14 cellular contexts compared by ENCODE assay signal in genomic region chr2:222448806-222449205, GRCh38. TPM values are rescaled to one million over a fixed set of nuclear protein-coding genes. Genes with fewer than 3 reads are reported as not detected.
A peak's percentile ranks its signal among the peaks of the same experiment; 100 is the strongest.
DNase-seq lines count a peak whose midpoint lies in the region; ATAC-seq and TF ChIP-seq lines count a peak whose summit lies in the region.
"Had no signal": no experiment of that assay in that cellular context is flagged by ENCODE, and none has a peak within 500 bp of the region (broad histone marks: within the 10 kb centered on the region; RNA-seq: fewer than 3 reads in every experiment).

No MANE protein-coding gene starts in this region.

- H3K36me3 Mint-ChIP-seq in neural progenitor cell (peaks cover 2% of the 10 kb centered on the region), mesothelial cell of epicardium (no peaks in the 10 kb centered on the region)

- H3K27ac Mint-ChIP-seq in neural progenitor cell (no peak overlapping the region), mesothelial cell of epicardium (no peak overlapping the region)
- H3K27ac Mint-ChIP-seq: activated CD4-positive, alpha-beta T cell treated with anti-CD3 and anti-CD28 coated beads, Interleukin-2, amount 10 ng/mL, durations not matched to agents 7 days and 5 days; CD4-positive, alpha-beta T cell had no signal

- no peak overlapping the region for H3K27ac ChIP-seq in neural progenitor cell
- H3K27ac ChIP-seq in brain microvascular endothelial cell: no peak overlapping the region
- H3K27ac ChIP-seq: ascending aorta had no signal

- H3K4me1 ChIP-seq in mucosa of descending colon (ENCODE audit: low read depth) (no peaks in the 10 kb centered on the region), neural progenitor cell (no peaks in the 10 kb centered on the region)
- H3K4me1 ChIP-seq: ascending aorta had no signal

- no peaks in the 10 kb centered on the region for H4K20me1 ChIP-seq in neural progenitor cell (ENCODE audit: low read depth)

- TF ChIP-seq CTCF in AG09319 (IDR thresholded peaks at IDR 0.05; ENCODE audit: low read depth, low read length) (no peak), cardiac fibroblast (IDR thresholded peaks at IDR 0.05; ENCODE audit: low read depth, low read length) (no peak), mucosa of descending colon (IDR thresholded peaks at IDR 0.05) (no peak), neural progenitor cell (IDR thresholded peaks at IDR 0.05) (no peak), mesothelial cell of epicardium (IDR thresholded peaks at IDR 0.05; ENCODE audit: unreplicated experiment) (no peak), brain microvascular endothelial cell (IDR thresholded peaks at IDR 0.05; ENCODE audit: low read depth, low read length, missing control alignments) (no peak)

- intact Hi-C loops in mucosa of descending colon (cut with DNase I, micrococcal nuclease): no loop called here

- in situ Hi-C loops in KBM-7 (cut with MboI; ENCODE audit: low pct_unique_long_range_greater_than_20kb, low sequenced_read_pairs) (no loop called here), brain microvascular endothelial cell (cut with HindIII; ENCODE audit: low pct_ligation_motif_present, low sequenced_read_pairs) (no loop called here)

- H3K9ac ChIP-seq in neural progenitor cell: no peak overlapping the region

- H3F3A ChIP-seq in neural progenitor cell (ENCODE audit: low read depth): no peaks in the 10 kb centered on the region

- peak; percentile 54 for ATAC-seq in mucosa of descending colon

- no peak overlapping the region for H3K4me2 ChIP-seq in neural progenitor cell

- H3K4me3 Mint-ChIP-seq in neural progenitor cell (no peak overlapping the region), mesothelial cell of epicardium (no peak overlapping the region)
- H3K4me3 Mint-ChIP-seq: activated CD4-positive, alpha-beta T cell treated with anti-CD3 and anti-CD28 coated beads, Interleukin-2, amount 10 ng/mL, durations not matched to agents 7 days and 5 days; CD4-positive, alpha-beta T cell had no signal

- H3K9me3 Mint-ChIP-seq in neural progenitor cell (no peaks in the 10 kb centered on the region), mesothelial cell of epicardium (no peaks in the 10 kb centered on the region)
- H3K9me3 Mint-ChIP-seq: activated CD4-positive, alpha-beta T cell treated with anti-CD3 and anti-CD28 coated beads, Interleukin-2, amount 10 ng/mL, durations not matched to agents 7 days and 5 days; CD4-positive, alpha-beta T cell had no signal

- H3K4me3 ChIP-seq in cardiac fibroblast (replicated peaks in 1 of 2; ENCODE audit: low read depth in 2 of 2, low read length in 2 of 2): no peak overlapping the region
- no peak overlapping the region for H3K4me3 ChIP-seq in mucosa of descending colon
- no peak overlapping the region for H3K4me3 ChIP-seq in neural progenitor cell
- H3K4me3 ChIP-seq in brain microvascular endothelial cell (ENCODE audit: low read depth, low read length): no peak overlapping the region
- H3K4me3 ChIP-seq: ascending aorta, esophagus squamous epithelium had no signal

- H2AFZ ChIP-seq in neural progenitor cell (replicated peaks): no peak overlapping the region

- H3K4me1 Mint-ChIP-seq in neural progenitor cell: peaks cover 13% of the 10 kb centered on the region
- peaks cover 9% of the 10 kb centered on the region for H3K4me1 Mint-ChIP-seq in mesothelial cell of epicardium

- peak; percentile 35 for DNase-seq in AG09319 (ENCODE audit: extremely low read depth, low read depth)
- DNase-seq in KBM-7: peak; percentile 78
- DNase-seq in cardiac fibroblast (ENCODE audit: low read depth in 2 of 2): peak; percentile 69 to 94
- peak in 1 of 3 donors; percentile 32 for DNase-seq in mucosa of descending colon
- no peak for DNase-seq in central memory CD4-positive, alpha-beta T cell
- DNase-seq in neural progenitor cell (ENCODE audit: low spot score): no peak
- DNase-seq in mesothelial cell of epicardium (ENCODE audit: low spot score in 2 of 2, unreplicated experiment in 2 of 2): no peak
- DNase-seq in brain microvascular endothelial cell: no peak
- DNase-seq: activated CD4-positive, alpha-beta T cell treated with anti-CD3 and anti-CD28 coated beads, Interleukin-2, amount 10 ng/mL, durations not matched to agents 7 days and 5 days; CD4-positive, alpha-beta T cell; esophagus squamous epithelium; NCI-H1436; SHP77 had no signal

- H3K27me3 Mint-ChIP-seq in neural progenitor cell (ENCODE audit: insufficient read depth, low read depth): peaks cover 11% of the 10 kb centered on the region
- peaks cover 31% of the 10 kb centered on the region for H3K27me3 Mint-ChIP-seq in mesothelial cell of epicardium (ENCODE audit: low read depth)
- H3K27me3 Mint-ChIP-seq: CD4-positive, alpha-beta T cell had no signal

- H3K36me3 ChIP-seq in mucosa of descending colon (ENCODE audit: low read depth): no peaks in the 10 kb centered on the region
- H3K36me3 ChIP-seq in neural progenitor cell: no peaks in the 10 kb centered on the region
- no peaks in the 10 kb centered on the region for H3K36me3 ChIP-seq in brain microvascular endothelial cell (replicated peaks)
- H3K36me3 ChIP-seq: ascending aorta, esophagus squamous epithelium had no signal

- H3K27me3 ChIP-seq in neural progenitor cell (no peaks in the 10 kb centered on the region), brain microvascular endothelial cell (replicated peaks) (no peaks in the 10 kb centered on the region)
- H3K27me3 ChIP-seq: ascending aorta, esophagus squamous epithelium had no signal

- H3K79me2 ChIP-seq in neural progenitor cell (ENCODE audit: low read depth): no peaks in the 10 kb centered on the region

- H3K9me3 ChIP-seq in mucosa of descending colon (no peaks in the 10 kb centered on the region), neural progenitor cell (ENCODE audit: low read depth) (no peaks in the 10 kb centered on the region)
- H3K9me3 ChIP-seq: ascending aorta, esophagus squamous epithelium had no signal

RNA-seq across cellular contexts. Expression of gene SGPP2, which starts 24.5 kb away (rescaled TPM):
- total RNA-seq in mucosa of descending colon (100 to 1,000 TPM in 1 of 3 donors, 10 to 100 TPM in 2; 31.3 to 101 (median 75.2) TPM), neural progenitor cell (ENCODE audit: low replicate concordance) (0.11 and 0.34 TPM in 2 replicates), mesothelial cell of epicardium (0.23 to 0.42 TPM (median 0.25 TPM) in 3 replicates)

Comparison
In these comparisons a context has a peak if more than half of its experiments do, and no peak if none do; other contexts are left out.
1. DNase-seq: peak in AG09319 (single experiment), KBM-7 (single experiment) and cardiac fibroblast (2 of 2); none in central memory CD4-positive, alpha-beta T cell (single experiment), neural progenitor cell (single experiment), mesothelial cell of epicardium (0 of 2) and brain microvascular endothelial cell (single experiment).
2. RNA of gene SGPP2, which starts 24.5 kb away (total RNA-seq): 31.3 to 101 TPM in mucosa of descending colon; 0.23 to 0.42 TPM in mesothelial cell of epicardium and 0.11 to 0.34 TPM in neural progenitor cell; every median in the first group is over 10 times any median in the second.